12 cellular contexts compared by ENCODE assay signal in genomic region chr3:25428950-25429349, GRCh38. TPM values are rescaled to one million over a fixed set of nuclear protein-coding genes. Genes with fewer than 3 reads are reported as not detected.
A peak's percentile ranks its signal among the peaks of the same experiment; 100 is the strongest.
DNase-seq lines count a peak whose midpoint lies in the region; ATAC-seq and TF ChIP-seq lines count a peak whose summit lies in the region.
"Had no signal": no experiment of that assay in that cellular context is flagged by ENCODE, and none has a peak within 500 bp of the region (broad histone marks: within the 10 kb centered on the region; RNA-seq: fewer than 3 reads in every experiment).

No MANE protein-coding gene starts in this region.

- H3K27ac ChIP-seq in epithelial cell of prostate = peak overlapping the region; percentile 73
- peak overlapping the region; percentile 79 to 91 for H3K27ac ChIP-seq in thoracic aorta

- peak overlapping the region; percentile 99 to 100 (median 99) for H3K27ac Mint-ChIP-seq in nephron
- H3K27ac Mint-ChIP-seq: activated naive CD4-positive, alpha-beta T cell treated with anti-CD3 and anti-CD28 coated beads, Interleukin-2, amount 50 U/mL, for 72 hours had no signal

- TF ChIP-seq POLR2A in erythroblast (IDR thresholded peaks at IDR 0.05; ENCODE audit: low read length) = no peak

- H3K27me3 Mint-ChIP-seq in nephron (ENCODE audit: low read depth) = peaks cover 2% of the 10 kb centered on the region

- peak overlapping the region; percentile 74 for H3K4me3 ChIP-seq in thoracic aorta

- TF ChIP-seq CTCF in nephron (IDR thresholded peaks at IDR 0.05; ENCODE audit: unreplicated experiment in 3 of 3) (no peak), thoracic aorta (IDR thresholded peaks at IDR 0.05) (no peak)

- H3K27me3 ChIP-seq in thoracic aorta (replicated peaks; ENCODE audit: insufficient read depth) = no peaks in the 10 kb centered on the region

- peaks cover 63% of the 10 kb centered on the region for H3K4me1 Mint-ChIP-seq in nephron

- peak overlapping the region; percentile 94 to 99 (median 98) for H3K4me3 Mint-ChIP-seq in nephron

- no peaks in the 10 kb centered on the region for H3K9me3 ChIP-seq in thoracic aorta

- DNase-seq in M059J (ENCODE audit: low read depth) = peak; percentile 53
- DNase-seq in epithelial cell of prostate (ENCODE audit: low read depth, low spot score) = no peak
- no peak for DNase-seq in thoracic aorta (ENCODE audit: low spot score)
- DNase-seq in stimulated activated CD8-positive, alpha-beta memory T cell treated with anti-CD3 and anti-CD28 coated beads, Interleukin-4, amount 100 ng/mL, for 48 hours = no peak
- no peak for DNase-seq in erythroblast (lab: John Stamatoyannopoulos, UW)
- DNase-seq in dedifferentiated amniotic fluid mesenchymal stem cell (ENCODE audit: extremely low spot score) = no peak
- DNase-seq: activated CD4-positive, alpha-beta T cell treated with anti-CD3 and anti-CD28 coated beads for 48 hours; DMS 273 treated with DMSO at 0.1 percent for 48 hours; SIG-M5 had no signal

- H3K36me3 ChIP-seq in thoracic aorta = no peaks in the 10 kb centered on the region

- H3K9me3 Mint-ChIP-seq in nephron = no peaks in the 10 kb centered on the region
- H3K9me3 Mint-ChIP-seq: activated naive CD4-positive, alpha-beta T cell treated with anti-CD3 and anti-CD28 coated beads, Interleukin-2, amount 50 U/mL, for 72 hours had no signal

- H3K36me3 Mint-ChIP-seq in nephron (ENCODE audit: low read depth) = no peaks in the 10 kb centered on the region

- ATAC-seq in thoracic aorta (ENCODE audit: insufficient number of reproducible peaks, low FRiP score, low read depth) (no peak), HG03342 (IDR thresholded peaks at IDR 0.05; ENCODE audit: unreplicated experiment) (no peak)
- ATAC-seq: activated naive CD4-positive, alpha-beta T cell treated with anti-CD3 and anti-CD28 coated beads, Interleukin-2, amount 50 U/mL, for 72 hours had no signal

- peaks cover 3 to 29% of the 10 kb centered on the region in 2 donors for H3K4me1 ChIP-seq in thoracic aorta (ENCODE audit: control insufficient read depth in 1 of 2, low read depth in 2 of 2)

RNA-seq across cellular contexts. Expression of gene RARB, which starts 0.9 kb away (rescaled TPM):
- total RNA-seq in M059J (2014; rRNA removed; shearing (Covaris generic)) = 37.1 and 40.2 TPM in 2 replicates
- 10 to 100 TPM in 1 of 2 donors, 1 to 10 TPM in 1; 3.8 to 12.3 TPM for total RNA-seq in thoracic aorta
- total RNA-seq: activated naive CD4-positive, alpha-beta T cell treated with anti-CD3 and anti-CD28 coated beads, Interleukin-2, amount 50 U/mL, for 72 hours had no signal
